Comparison of ENCODE assay signal across 28 cellular contexts in genomic region chr10:74778436-74779094, GRCh38.
"Had no signal": no experiment of that assay in that cellular context is flagged by ENCODE, and none has a peak within 500 bp of the region (broad histone marks: within the 10 kb centered on the region; RNA-seq: fewer than 3 reads in every experiment).

No MANE protein-coding gene starts in this region.

- H3K4me2 ChIP-seq: hepatocyte had no signal

- H3K79me2 ChIP-seq: hepatocyte had no signal

- DNase-seq: activated CD4-positive, alpha-beta T cell treated with anti-CD3 and anti-CD28 coated beads for 48 hours; activated CD4-positive, alpha-beta T cell treated with anti-CD3 and anti-CD28 coated beads, Interleukin-2, amount 50 U/mL, for 48 hours; activated CD8-positive, alpha-beta memory T cell treated with anti-CD3 and anti-CD28 coated beads for 24 hours; activated effector memory CD4-positive, alpha-beta T cell treated with Interleukin-2 at 50 U/mL for 16 hours; activated naive CD4-positive, alpha-beta T cell treated with Interleukin-2 at 50 U/mL for 16 hours; anterior cingulate cortex; colonic mucosa; effector CD8-positive, alpha-beta T cell; gastrocnemius medialis; islet precursor cell; left ventricle myocardium superior; right cardiac atrium; stimulated activated CD4-positive, alpha-beta T cell treated with anti-CD3 and anti-CD28 coated beads, Interleukin-12 subunit alpha, Interleukin-12 subunit beta, amount 100 ng/mL, for 4 hours; stimulated activated CD4-positive, alpha-beta T cell treated with anti-CD3 and anti-CD28 coated beads, Interleukin-4, amount 100 ng/mL, for 1 hour; stimulated activated naive CD8-positive, alpha-beta T cell treated with anti-CD3 and anti-CD28 coated beads, Interleukin-15, amount 100 ng/mL, for 72 hours; substantia nigra; T1000; thyroid gland; upper lobe of left lung; WERI-Rb-1 had no signal

- H3K4me1 Mint-ChIP-seq: stimulated activated memory B cell treated with anti-CD40 and anti-IgM and Interleukin-4, amounts not matched to agents 10 μg/mL and 1 μg/mL and 100 μg/mL, for 72 hours; stimulated activated naive CD8-positive, alpha-beta T cell treated with anti-CD3 and anti-CD28 coated beads, Interleukin-15, amount 100 ng/mL, for 72 hours had no signal

- H3K36me3 ChIP-seq: colonic mucosa, gastrocnemius medialis, thyroid gland, upper lobe of left lung, vagina, WERI-Rb-1 had no signal

- H2AFZ ChIP-seq: hepatocyte had no signal

- H3K4me3 Mint-ChIP-seq: activated naive CD8-positive, alpha-beta T cell; stimulated activated memory B cell treated with anti-CD40 and anti-IgM and Interleukin-4, amounts not matched to agents 10 μg/mL and 1 μg/mL and 100 μg/mL, for 72 hours; stimulated activated naive CD8-positive, alpha-beta T cell treated with anti-CD3 and anti-CD28 coated beads, Interleukin-15, amount 100 ng/mL, for 72 hours; T-helper 1 cell treated with Interleukin-12 subunit alpha and Interleukin-12 subunit beta and Interleukin-4 antibody, amounts not matched to agents 30 μg/mL and 1 μg/mL, for 36 hours had no signal

- H3K27ac ChIP-seq: colonic mucosa, epithelial cell of prostate, gastrocnemius medialis, hepatocyte, skin epidermis, thyroid gland, upper lobe of left lung, vagina, WERI-Rb-1 had no signal

- H3K9me3 ChIP-seq: colonic mucosa, gastrocnemius medialis, thyroid gland, upper lobe of left lung, vagina had no signal

- H3K27me3 Mint-ChIP-seq: activated naive CD8-positive, alpha-beta T cell; stimulated activated naive CD8-positive, alpha-beta T cell treated with anti-CD3 and anti-CD28 coated beads, Interleukin-15, amount 100 ng/mL, for 72 hours had no signal

- H3K36me3 Mint-ChIP-seq: activated naive CD8-positive, alpha-beta T cell had no signal

- H3K27ac Mint-ChIP-seq: activated naive CD8-positive, alpha-beta T cell; stimulated activated memory B cell treated with anti-CD40 and anti-IgM and Interleukin-4, amounts not matched to agents 10 μg/mL and 1 μg/mL and 100 μg/mL, for 72 hours; stimulated activated naive CD8-positive, alpha-beta T cell treated with anti-CD3 and anti-CD28 coated beads, Interleukin-15, amount 100 ng/mL, for 72 hours; T-helper 1 cell treated with Interleukin-12 subunit alpha and Interleukin-12 subunit beta and Interleukin-4 antibody, amounts not matched to agents 30 μg/mL and 1 μg/mL, for 36 hours had no signal

- H3K27me3 ChIP-seq: colonic mucosa, gastrocnemius medialis, hepatocyte, thyroid gland, upper lobe of left lung, vagina had no signal

- H3K4me1 ChIP-seq: colonic mucosa, gastrocnemius medialis, thyroid gland, upper lobe of left lung had no signal

- H3K4me3 ChIP-seq: colonic mucosa, gastrocnemius medialis, hepatocyte, skin epidermis, thyroid gland, upper lobe of left lung, vagina had no signal

- ATAC-seq: activated CD4-positive, CD25-positive, alpha-beta regulatory T cell treated with anti-CD3 and anti-CD28 coated beads, Interleukin-2, amount 50 U/mL, for 24 hours; gastrocnemius medialis; left ventricle myocardium superior; right cardiac atrium; stimulated activated memory B cell treated with anti-CD40 and anti-IgM and Interleukin-4, amounts not matched to agents 10 μg/mL and 1 μg/mL and 100 μg/mL, for 72 hours; stimulated activated naive CD8-positive, alpha-beta T cell treated with anti-CD3 and anti-CD28 coated beads, Interleukin-15, amount 100 ng/mL, for 72 hours had no signal
